Comparison of ENCODE assay signal across 1 cellular context in the genomic region with DNA sequence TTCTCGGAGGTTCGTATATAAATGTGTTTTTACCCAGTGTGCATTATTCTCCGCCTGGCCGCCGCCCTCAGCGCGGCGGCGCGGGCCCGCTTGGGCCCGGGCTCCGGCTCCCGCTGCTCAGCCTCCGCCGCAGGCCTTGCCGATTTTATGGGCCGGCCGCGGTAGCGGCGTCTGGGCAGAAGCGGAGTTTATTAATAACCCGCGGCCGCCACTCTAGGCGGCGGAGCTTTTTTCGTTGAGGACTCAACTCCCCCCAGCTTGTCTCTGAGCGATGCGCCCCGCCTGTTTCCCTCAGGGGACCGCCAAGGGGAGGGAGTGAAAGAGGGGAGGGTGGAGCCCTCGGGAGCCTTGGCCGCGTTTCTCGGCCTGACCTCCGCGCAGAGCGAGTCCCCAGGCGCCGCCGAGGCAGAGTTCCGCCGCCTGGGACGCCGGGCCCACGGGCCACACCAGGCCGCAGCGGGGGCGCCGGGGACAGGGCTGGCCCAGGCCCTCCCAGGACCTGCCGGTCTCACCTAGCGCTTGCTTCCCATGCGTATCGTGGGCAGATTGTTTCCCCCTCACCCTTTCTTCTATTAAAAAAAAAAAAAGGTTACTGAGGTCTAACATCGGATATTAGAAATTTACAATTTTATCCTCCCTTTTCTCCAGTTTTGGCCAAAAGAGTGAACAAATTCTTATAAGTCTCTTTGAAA.
TF ChIP-seq lines count a peak whose summit lies in the region.

No MANE protein-coding gene starts in this region.

TF ChIP-seq in K562, 482 proteins besides CTCF, POLR2A, EP300 and RAD21 (continued from another document and continues in another):
- TF ChIP-seq, protein P1, sequence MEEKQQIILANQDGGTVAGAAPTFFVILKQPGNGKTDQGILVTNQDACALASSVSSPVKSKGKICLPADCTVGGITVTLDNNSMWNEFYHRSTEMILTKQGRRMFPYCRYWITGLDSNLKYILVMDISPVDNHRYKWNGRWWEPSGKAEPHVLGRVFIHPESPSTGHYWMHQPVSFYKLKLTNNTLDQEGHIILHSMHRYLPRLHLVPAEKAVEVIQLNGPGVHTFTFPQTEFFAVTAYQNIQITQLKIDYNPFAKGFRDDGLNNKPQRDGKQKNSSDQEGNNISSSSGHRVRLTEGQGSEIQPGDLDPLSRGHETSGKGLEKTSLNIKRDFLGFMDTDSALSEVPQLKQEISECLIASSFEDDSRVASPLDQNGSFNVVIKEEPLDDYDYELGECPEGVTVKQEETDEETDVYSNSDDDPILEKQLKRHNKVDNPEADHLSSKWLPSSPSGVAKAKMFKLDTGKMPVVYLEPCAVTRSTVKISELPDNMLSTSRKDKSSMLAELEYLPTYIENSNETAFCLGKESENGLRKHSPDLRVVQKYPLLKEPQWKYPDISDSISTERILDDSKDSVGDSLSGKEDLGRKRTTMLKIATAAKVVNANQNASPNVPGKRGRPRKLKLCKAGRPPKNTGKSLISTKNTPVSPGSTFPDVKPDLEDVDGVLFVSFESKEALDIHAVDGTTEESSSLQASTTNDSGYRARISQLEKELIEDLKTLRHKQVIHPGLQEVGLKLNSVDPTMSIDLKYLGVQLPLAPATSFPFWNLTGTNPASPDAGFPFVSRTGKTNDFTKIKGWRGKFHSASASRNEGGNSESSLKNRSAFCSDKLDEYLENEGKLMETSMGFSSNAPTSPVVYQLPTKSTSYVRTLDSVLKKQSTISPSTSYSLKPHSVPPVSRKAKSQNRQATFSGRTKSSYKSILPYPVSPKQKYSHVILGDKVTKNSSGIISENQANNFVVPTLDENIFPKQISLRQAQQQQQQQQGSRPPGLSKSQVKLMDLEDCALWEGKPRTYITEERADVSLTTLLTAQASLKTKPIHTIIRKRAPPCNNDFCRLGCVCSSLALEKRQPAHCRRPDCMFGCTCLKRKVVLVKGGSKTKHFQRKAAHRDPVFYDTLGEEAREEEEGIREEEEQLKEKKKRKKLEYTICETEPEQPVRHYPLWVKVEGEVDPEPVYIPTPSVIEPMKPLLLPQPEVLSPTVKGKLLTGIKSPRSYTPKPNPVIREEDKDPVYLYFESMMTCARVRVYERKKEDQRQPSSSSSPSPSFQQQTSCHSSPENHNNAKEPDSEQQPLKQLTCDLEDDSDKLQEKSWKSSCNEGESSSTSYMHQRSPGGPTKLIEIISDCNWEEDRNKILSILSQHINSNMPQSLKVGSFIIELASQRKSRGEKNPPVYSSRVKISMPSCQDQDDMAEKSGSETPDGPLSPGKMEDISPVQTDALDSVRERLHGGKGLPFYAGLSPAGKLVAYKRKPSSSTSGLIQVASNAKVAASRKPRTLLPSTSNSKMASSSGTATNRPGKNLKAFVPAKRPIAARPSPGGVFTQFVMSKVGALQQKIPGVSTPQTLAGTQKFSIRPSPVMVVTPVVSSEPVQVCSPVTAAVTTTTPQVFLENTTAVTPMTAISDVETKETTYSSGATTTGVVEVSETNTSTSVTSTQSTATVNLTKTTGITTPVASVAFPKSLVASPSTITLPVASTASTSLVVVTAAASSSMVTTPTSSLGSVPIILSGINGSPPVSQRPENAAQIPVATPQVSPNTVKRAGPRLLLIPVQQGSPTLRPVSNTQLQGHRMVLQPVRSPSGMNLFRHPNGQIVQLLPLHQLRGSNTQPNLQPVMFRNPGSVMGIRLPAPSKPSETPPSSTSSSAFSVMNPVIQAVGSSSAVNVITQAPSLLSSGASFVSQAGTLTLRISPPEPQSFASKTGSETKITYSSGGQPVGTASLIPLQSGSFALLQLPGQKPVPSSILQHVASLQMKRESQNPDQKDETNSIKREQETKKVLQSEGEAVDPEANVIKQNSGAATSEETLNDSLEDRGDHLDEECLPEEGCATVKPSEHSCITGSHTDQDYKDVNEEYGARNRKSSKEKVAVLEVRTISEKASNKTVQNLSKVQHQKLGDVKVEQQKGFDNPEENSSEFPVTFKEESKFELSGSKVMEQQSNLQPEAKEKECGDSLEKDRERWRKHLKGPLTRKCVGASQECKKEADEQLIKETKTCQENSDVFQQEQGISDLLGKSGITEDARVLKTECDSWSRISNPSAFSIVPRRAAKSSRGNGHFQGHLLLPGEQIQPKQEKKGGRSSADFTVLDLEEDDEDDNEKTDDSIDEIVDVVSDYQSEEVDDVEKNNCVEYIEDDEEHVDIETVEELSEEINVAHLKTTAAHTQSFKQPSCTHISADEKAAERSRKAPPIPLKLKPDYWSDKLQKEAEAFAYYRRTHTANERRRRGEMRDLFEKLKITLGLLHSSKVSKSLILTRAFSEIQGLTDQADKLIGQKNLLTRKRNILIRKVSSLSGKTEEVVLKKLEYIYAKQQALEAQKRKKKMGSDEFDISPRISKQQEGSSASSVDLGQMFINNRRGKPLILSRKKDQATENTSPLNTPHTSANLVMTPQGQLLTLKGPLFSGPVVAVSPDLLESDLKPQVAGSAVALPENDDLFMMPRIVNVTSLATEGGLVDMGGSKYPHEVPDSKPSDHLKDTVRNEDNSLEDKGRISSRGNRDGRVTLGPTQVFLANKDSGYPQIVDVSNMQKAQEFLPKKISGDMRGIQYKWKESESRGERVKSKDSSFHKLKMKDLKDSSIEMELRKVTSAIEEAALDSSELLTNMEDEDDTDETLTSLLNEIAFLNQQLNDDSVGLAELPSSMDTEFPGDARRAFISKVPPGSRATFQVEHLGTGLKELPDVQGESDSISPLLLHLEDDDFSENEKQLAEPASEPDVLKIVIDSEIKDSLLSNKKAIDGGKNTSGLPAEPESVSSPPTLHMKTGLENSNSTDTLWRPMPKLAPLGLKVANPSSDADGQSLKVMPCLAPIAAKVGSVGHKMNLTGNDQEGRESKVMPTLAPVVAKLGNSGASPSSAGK (IDR thresholded peaks at IDR 0.05), result no peak
- no peak for TF ChIP-seq EWSR1 (IDR thresholded peaks at IDR 0.05; ENCODE audit: borderline replicate concordance, low read depth, partially characterized antibody)
- TF ChIP-seq, protein P2, sequence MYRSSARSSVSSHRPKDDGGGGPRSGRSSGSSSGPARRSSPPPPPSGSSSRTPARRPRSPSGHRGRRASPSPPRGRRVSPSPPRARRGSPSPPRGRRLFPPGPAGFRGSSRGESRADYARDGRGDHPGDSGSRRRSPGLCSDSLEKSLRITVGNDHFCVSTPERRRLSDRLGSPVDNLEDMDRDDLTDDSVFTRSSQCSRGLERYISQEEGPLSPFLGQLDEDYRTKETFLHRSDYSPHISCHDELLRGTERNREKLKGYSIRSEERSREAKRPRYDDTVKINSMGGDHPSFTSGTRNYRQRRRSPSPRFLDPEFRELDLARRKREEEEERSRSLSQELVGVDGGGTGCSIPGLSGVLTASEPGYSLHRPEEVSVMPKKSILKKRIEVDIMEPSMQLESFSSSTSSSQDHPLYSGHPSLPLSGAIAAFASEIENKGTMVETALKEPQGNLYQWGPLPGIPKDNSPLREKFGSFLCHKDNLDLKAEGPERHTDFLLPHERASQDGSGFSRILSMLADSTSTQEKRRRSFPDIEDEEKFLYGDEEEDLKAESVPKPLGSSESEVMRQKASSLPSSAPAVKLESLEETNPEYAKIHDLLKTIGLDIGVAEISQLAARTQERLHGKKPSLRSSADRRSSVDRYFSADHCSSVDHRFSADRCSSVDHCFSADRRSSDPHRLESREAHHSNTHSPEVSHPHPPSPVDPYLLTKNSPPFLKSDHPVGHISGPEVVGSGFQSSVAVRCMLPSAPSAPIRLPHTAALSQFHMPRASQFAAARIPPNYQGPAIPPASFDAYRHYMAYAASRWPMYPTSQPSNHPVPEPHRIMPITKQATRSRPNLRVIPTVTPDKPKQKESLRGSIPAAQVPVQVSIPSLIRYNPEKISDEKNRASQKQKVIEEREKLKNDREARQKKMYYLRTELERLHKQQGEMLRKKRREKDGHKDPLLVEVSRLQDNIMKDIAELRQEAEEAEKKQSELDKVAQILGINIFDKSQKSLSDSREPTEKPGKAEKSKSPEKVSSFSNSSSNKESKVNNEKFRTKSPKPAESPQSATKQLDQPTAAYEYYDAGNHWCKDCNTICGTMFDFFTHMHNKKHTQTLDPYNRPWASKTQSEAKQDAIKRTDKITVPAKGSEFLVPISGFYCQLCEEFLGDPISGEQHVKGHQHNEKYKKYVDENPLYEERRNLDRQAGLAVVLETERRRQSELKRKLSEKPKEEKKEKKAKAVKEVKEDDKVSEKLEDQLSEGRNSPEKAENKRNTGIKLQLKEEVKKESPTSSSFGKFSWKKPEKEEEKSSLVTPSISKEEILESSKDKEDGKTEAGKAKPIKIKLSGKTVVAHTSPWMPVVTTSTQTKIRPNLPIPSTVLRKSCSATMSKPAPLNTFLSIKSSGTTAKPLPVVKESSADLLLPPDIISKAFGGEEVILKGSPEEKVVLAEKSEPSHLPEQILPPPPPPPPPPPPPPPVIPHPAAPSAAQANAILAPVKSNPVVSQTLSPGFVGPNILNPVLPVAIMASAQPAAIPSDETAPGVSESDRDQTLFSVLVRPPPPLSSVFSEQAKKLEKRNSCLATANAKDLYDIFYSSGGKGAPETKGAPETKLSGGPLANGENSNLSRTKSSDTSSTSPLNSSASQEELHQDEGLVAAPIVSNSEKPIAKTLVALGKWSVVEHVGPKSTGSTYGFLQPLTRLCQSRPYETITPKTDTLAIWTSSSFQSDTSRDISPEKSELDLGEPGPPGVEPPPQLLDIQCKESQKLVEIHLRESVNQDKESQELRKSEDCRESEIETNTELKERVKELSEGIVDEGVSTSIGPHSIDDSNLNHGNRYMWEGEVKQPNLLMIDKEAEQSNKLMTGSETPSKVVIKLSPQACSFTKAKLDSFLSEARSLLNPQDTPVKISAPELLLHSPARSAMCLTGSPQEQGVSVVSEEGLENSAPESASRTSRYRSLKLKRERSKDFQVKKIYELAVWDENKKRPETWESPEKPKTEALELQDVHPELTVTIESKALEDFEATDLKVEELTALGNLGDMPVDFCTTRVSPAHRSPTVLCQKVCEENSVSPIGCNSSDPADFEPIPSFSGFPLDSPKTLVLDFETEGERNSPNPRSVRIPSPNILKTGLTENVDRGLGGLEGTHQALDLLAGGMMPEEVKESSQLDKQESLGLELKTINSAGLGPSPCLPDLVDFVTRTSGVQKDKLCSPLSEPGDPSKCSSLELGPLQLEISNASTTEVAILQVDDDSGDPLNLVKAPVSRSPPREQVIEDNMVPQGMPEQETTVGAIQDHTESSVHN (IDR thresholded peaks at IDR 0.05; ENCODE audit: borderline replicate concordance in 1 of 2, low read depth in 1 of 2), result no peak
- TF ChIP-seq PRPF4 (IDR thresholded peaks at IDR 0.05; ENCODE audit: insufficient read depth, low read depth, low read length, poor library complexity, severe bottlenecking), result peak; percentile 94
- TF ChIP-seq CREB1 (IDR thresholded peaks at IDR 0.05), result no peak
- no peak for TF ChIP-seq CREB1 (CRISPR knock-in tag; IDR thresholded peaks at IDR 0.05)
- no peak for TF ChIP-seq ZNF780A (CRISPR knock-in tag; IDR thresholded peaks at IDR 0.05)
- TF ChIP-seq TCF7 (IDR thresholded peaks at IDR 0.05; ENCODE audit: borderline replicate concordance), result no peak
- TF ChIP-seq HNRNPUL1 (IDR thresholded peaks at IDR 0.05; ENCODE audit: low read length), result no peak
- TF ChIP-seq ZNF584 (CRISPR knock-in tag; IDR thresholded peaks at IDR 0.05; ENCODE audit: low read depth), result peak; percentile 56; the same call in 1 of the 2 replicates
- TF ChIP-seq FOXM1 (IDR thresholded peaks at IDR 0.05; ENCODE audit: low read depth), result no peak
- no peak for TF ChIP-seq FOXM1 (CRISPR knock-in tag; IDR thresholded peaks at IDR 0.05; ENCODE audit: low read depth)
- TF ChIP-seq, protein P3, sequence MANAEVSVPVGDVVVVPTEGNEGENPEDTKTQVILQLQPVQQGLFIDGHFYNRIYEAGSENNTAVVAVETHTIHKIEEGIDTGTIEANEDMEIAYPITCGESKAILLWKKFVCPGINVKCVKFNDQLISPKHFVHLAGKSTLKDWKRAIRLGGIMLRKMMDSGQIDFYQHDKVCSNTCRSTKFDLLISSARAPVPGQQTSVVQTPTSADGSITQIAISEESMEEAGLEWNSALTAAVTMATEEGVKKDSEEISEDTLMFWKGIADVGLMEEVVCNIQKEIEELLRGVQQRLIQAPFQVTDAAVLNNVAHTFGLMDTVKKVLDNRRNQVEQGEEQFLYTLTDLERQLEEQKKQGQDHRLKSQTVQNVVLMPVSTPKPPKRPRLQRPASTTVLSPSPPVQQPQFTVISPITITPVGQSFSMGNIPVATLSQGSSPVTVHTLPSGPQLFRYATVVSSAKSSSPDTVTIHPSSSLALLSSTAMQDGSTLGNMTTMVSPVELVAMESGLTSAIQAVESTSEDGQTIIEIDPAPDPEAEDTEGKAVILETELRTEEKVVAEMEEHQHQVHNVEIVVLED (CRISPR knock-in tag; IDR thresholded peaks at IDR 0.05), result no peak
- TF ChIP-seq BCOR (IDR thresholded peaks at IDR 0.05), result no peak
- no peak for TF ChIP-seq OTX1 (CRISPR knock-in tag; IDR thresholded peaks at IDR 0.05)
- no peak for TF ChIP-seq ARID1B (IDR thresholded peaks at IDR 0.05)
- no peak for TF ChIP-seq ATF7 (IDR thresholded peaks at IDR 0.05)
- TF ChIP-seq, protein P4, sequence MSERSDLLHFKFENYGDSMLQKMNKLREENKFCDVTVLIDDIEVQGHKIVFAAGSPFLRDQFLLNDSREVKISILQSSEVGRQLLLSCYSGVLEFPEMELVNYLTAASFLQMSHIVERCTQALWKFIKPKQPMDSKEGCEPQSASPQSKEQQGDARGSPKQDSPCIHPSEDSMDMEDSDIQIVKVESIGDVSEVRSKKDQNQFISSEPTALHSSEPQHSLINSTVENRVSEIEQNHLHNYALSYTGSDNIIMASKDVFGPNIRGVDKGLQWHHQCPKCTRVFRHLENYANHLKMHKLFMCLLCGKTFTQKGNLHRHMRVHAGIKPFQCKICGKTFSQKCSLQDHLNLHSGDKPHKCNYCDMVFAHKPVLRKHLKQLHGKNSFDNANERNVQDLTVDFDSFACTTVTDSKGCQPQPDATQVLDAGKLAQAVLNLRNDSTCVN (CRISPR knock-in tag; IDR thresholded peaks at IDR 0.05), result no peak
- TF ChIP-seq GABPB2 (CRISPR knock-in tag; conservative IDR thresholded peaks at IDR 0.05), result no peak
- no peak for TF ChIP-seq ZNF12 (CRISPR knock-in tag; IDR thresholded peaks at IDR 0.05)
- no peak for TF ChIP-seq HDAC8 (tag; IDR thresholded peaks at IDR 0.05)
- peak; percentile 64 for TF ChIP-seq HNRNPLL (IDR thresholded peaks at IDR 0.05; ENCODE audit: low read depth, low read length, poor library complexity, severe bottlenecking)
- no peak for TF ChIP-seq TFAM (CRISPR knock-in tag; conservative IDR thresholded peaks at IDR 0.05)
- no peak for TF ChIP-seq PTTG1 (tag; IDR thresholded peaks at IDR 0.05; ENCODE audit: low read depth)
- TF ChIP-seq ZNF212 (CRISPR knock-in tag; IDR thresholded peaks at IDR 0.05), result peak; percentile 70; the same call in 1 of the 2 replicates
- TF ChIP-seq CBX8 (IDR thresholded peaks at IDR 0.05; ENCODE audit: borderline replicate concordance, extremely low read depth, low read depth, low read length, poor library complexity, severe bottlenecking), result no peak
- TF ChIP-seq POLR2H (tag; IDR thresholded peaks at IDR 0.05; ENCODE audit: low read depth), result peak; percentile 98
- TF ChIP-seq U2AF1 (optimal IDR thresholded peaks at IDR 0.05; ENCODE audit: low read depth, low read length), result peak; percentile 75
- TF ChIP-seq, protein P5, sequence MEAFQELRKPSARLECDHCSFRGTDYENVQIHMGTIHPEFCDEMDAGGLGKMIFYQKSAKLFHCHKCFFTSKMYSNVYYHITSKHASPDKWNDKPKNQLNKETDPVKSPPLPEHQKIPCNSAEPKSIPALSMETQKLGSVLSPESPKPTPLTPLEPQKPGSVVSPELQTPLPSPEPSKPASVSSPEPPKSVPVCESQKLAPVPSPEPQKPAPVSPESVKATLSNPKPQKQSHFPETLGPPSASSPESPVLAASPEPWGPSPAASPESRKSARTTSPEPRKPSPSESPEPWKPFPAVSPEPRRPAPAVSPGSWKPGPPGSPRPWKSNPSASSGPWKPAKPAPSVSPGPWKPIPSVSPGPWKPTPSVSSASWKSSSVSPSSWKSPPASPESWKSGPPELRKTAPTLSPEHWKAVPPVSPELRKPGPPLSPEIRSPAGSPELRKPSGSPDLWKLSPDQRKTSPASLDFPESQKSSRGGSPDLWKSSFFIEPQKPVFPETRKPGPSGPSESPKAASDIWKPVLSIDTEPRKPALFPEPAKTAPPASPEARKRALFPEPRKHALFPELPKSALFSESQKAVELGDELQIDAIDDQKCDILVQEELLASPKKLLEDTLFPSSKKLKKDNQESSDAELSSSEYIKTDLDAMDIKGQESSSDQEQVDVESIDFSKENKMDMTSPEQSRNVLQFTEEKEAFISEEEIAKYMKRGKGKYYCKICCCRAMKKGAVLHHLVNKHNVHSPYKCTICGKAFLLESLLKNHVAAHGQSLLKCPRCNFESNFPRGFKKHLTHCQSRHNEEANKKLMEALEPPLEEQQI (IDR thresholded peaks at IDR 0.05), result no peak
